In the genomic region with DNA sequence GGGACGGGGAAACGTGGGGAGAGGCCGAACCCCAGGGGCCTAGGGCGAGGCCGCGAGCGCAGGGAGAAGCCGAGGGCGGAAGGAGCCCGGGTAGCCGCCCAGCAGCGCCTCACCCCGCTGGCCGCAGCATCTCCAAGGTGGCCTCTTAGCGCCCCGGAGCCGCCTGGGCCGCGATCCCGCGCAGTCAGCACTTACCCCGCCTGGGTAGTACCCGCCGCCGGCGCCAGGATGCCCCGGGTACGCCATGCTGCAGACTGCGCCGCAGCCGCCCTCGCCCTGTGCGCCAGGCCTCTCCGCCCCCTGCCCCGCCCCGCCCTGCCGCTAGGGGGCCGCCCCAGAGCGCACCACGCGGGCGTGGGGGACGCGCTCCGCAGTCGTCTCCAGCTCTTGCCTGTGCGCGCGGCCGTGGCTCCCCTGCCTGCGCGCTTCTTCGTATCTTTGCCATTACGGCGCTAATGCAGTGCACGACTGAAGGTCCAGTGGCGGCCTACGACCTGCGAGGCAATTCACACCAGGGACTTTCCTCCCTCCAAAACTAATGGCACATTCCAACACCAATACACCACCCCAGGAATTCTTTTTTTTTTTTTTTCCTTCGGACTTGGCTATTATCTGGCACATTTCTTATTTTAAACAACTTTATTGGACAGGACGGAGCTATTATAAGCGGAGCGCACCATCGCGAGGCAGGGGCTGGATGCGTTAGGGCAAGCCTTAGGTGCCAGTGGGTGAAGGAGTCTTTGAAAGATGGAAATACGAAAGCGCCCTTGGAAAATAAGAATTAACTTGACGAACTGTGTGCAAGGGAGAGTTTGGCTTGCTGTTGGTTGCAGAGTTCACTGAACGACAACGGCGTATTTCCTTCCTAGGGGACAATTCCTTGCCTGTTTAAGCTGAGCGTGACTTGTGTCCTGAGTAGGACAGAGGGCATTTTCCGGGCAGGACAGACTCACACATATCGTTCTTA, we compare ENCODE assay signal across 1 cellular context.
TF ChIP-seq lines count a peak whose summit lies in the region.

A gene with protein sequence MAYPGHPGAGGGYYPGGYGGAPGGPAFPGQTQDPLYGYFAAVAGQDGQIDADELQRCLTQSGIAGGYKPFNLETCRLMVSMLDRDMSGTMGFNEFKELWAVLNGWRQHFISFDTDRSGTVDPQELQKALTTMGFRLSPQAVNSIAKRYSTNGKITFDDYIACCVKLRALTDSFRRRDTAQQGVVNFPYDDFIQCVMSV (minus strand): TSS at position 258 of the 967 bp plus-strand sequence. CDS start 12 bp downstream, at position 246.

TF ChIP-seq in GM12878, 131 proteins besides CTCF, POLR2A, EP300 and RAD21 (continued from another document):
- peak; percentile 95 for TF ChIP-seq SREBF1 (IDR thresholded peaks at IDR 0.05; ENCODE audit: low read length)
- 0 out of 2 replicates have a peak, but pooled peaks have one; percentile 10 for TF ChIP-seq ZSCAN29 (IDR thresholded peaks at IDR 0.05)
- TF ChIP-seq, protein P1, sequence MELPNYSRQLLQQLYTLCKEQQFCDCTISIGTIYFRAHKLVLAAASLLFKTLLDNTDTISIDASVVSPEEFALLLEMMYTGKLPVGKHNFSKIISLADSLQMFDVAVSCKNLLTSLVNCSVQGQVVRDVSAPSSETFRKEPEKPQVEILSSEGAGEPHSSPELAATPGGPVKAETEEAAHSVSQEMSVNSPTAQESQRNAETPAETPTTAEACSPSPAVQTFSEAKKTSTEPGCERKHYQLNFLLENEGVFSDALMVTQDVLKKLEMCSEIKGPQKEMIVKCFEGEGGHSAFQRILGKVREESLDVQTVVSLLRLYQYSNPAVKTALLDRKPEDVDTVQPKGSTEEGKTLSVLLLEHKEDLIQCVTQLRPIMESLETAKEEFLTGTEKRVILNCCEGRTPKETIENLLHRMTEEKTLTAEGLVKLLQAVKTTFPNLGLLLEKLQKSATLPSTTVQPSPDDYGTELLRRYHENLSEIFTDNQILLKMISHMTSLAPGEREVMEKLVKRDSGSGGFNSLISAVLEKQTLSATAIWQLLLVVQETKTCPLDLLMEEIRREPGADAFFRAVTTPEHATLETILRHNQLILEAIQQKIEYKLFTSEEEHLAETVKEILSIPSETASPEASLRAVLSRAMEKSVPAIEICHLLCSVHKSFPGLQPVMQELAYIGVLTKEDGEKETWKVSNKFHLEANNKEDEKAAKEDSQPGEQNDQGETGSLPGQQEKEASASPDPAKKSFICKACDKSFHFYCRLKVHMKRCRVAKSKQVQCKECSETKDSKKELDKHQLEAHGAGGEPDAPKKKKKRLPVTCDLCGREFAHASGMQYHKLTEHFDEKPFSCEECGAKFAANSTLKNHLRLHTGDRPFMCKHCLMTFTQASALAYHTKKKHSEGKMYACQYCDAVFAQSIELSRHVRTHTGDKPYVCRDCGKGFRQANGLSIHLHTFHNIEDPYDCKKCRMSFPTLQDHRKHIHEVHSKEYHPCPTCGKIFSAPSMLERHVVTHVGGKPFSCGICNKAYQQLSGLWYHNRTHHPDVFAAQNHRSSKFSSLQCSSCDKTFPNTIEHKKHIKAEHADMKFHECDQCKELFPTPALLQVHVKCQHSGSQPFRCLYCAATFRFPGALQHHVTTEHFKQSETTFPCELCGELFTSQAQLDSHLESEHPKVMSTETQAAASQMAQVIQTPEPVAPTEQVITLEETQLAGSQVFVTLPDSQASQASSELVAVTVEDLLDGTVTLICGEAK (IDR thresholded peaks at IDR 0.05; ENCODE audit: borderline replicate concordance) = peak; percentile 84; the same call in 1 of the 2 replicates
- TF ChIP-seq CEBPB (IDR thresholded peaks at IDR 0.05; ENCODE audit: borderline replicate concordance in 1 of 2, low read depth in 2 of 2, low read length in 2 of 2) = no peak
- TF ChIP-seq, protein P2, sequence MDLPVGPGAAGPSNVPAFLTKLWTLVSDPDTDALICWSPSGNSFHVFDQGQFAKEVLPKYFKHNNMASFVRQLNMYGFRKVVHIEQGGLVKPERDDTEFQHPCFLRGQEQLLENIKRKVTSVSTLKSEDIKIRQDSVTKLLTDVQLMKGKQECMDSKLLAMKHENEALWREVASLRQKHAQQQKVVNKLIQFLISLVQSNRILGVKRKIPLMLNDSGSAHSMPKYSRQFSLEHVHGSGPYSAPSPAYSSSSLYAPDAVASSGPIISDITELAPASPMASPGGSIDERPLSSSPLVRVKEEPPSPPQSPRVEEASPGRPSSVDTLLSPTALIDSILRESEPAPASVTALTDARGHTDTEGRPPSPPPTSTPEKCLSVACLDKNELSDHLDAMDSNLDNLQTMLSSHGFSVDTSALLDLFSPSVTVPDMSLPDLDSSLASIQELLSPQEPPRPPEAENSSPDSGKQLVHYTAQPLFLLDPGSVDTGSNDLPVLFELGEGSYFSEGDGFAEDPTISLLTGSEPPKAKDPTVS (IDR thresholded peaks at IDR 0.05; ENCODE audit: low read depth, low read length) = no peak
- no peak for TF ChIP-seq BMI1 (IDR thresholded peaks at IDR 0.05; ENCODE audit: borderline replicate concordance)
- TF ChIP-seq CBX3 (IDR thresholded peaks at IDR 0.05; ENCODE audit: borderline replicate concordance, low read depth) = no peak
- TF ChIP-seq, protein P3, sequence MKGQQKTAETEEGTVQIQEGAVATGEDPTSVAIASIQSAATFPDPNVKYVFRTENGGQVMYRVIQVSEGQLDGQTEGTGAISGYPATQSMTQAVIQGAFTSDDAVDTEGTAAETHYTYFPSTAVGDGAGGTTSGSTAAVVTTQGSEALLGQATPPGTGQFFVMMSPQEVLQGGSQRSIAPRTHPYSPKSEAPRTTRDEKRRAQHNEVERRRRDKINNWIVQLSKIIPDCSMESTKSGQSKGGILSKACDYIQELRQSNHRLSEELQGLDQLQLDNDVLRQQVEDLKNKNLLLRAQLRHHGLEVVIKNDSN (IDR thresholded peaks at IDR 0.05; ENCODE audit: borderline replicate concordance, extremely low read length, insufficient read depth, low read depth, low read length) = no peak
- TF ChIP-seq MEF2A (IDR thresholded peaks at IDR 0.05; ENCODE audit: insufficient read depth, low read depth, low read length) = 0 out of 2 replicates have a peak, but pooled peaks have one; percentile 43
- TF ChIP-seq, protein P4, sequence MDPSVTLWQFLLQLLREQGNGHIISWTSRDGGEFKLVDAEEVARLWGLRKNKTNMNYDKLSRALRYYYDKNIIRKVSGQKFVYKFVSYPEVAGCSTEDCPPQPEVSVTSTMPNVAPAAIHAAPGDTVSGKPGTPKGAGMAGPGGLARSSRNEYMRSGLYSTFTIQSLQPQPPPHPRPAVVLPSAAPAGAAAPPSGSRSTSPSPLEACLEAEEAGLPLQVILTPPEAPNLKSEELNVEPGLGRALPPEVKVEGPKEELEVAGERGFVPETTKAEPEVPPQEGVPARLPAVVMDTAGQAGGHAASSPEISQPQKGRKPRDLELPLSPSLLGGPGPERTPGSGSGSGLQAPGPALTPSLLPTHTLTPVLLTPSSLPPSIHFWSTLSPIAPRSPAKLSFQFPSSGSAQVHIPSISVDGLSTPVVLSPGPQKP (IDR thresholded peaks at IDR 0.05; ENCODE audit: low read depth, low read length) = 0 out of 2 replicates have a peak, but pooled peaks have one; percentile 48
- 0 out of 2 replicates have a peak, but pooled peaks have one; percentile 12 for TF ChIP-seq SMC3 (IDR thresholded peaks at IDR 0.05; ENCODE audit: borderline replicate concordance, low read length)
- TF ChIP-seq SMAD1 (IDR thresholded peaks at IDR 0.05; ENCODE audit: low read depth, partially characterized antibody) = no peak
- TF ChIP-seq IKZF2 (IDR thresholded peaks at IDR 0.05) = peak; percentile 18 to 49; a peak in 3 of 4 replicates
- TF ChIP-seq YY1 (IDR thresholded peaks at IDR 0.05; ENCODE audit: low read depth, low read length) = peak; percentile 92
- TF ChIP-seq, protein P5, sequence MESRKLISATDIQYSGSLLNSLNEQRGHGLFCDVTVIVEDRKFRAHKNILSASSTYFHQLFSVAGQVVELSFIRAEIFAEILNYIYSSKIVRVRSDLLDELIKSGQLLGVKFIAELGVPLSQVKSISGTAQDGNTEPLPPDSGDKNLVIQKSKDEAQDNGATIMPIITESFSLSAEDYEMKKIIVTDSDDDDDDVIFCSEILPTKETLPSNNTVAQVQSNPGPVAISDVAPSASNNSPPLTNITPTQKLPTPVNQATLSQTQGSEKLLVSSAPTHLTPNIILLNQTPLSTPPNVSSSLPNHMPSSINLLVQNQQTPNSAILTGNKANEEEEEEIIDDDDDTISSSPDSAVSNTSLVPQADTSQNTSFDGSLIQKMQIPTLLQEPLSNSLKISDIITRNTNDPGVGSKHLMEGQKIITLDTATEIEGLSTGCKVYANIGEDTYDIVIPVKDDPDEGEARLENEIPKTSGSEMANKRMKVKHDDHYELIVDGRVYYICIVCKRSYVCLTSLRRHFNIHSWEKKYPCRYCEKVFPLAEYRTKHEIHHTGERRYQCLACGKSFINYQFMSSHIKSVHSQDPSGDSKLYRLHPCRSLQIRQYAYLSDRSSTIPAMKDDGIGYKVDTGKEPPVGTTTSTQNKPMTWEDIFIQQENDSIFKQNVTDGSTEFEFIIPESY (IDR thresholded peaks at IDR 0.05) = no peak
- TF ChIP-seq MYC (IDR thresholded peaks at IDR 0.05; ENCODE audit: insufficient read depth, insufficient read length, insufficient replicate concordance, low read length, severe bottlenecking) = peak; percentile 30
- no peak for TF ChIP-seq TCF7 (IDR thresholded peaks at IDR 0.05; ENCODE audit: borderline replicate concordance)
- no peak for TF ChIP-seq HDAC6 (IDR thresholded peaks at IDR 0.05; ENCODE audit: unreplicated experiment)
- TF ChIP-seq, protein P6, sequence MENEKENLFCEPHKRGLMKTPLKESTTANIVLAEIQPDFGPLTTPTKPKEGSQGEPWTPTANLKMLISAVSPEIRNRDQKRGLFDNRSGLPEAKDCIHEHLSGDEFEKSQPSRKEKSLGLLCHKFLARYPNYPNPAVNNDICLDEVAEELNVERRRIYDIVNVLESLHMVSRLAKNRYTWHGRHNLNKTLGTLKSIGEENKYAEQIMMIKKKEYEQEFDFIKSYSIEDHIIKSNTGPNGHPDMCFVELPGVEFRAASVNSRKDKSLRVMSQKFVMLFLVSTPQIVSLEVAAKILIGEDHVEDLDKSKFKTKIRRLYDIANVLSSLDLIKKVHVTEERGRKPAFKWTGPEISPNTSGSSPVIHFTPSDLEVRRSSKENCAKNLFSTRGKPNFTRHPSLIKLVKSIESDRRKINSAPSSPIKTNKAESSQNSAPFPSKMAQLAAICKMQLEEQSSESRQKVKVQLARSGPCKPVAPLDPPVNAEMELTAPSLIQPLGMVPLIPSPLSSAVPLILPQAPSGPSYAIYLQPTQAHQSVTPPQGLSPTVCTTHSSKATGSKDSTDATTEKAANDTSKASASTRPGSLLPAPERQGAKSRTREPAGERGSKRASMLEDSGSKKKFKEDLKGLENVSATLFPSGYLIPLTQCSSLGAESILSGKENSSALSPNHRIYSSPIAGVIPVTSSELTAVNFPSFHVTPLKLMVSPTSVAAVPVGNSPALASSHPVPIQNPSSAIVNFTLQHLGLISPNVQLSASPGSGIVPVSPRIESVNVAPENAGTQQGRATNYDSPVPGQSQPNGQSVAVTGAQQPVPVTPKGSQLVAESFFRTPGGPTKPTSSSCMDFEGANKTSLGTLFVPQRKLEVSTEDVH (IDR thresholded peaks at IDR 0.05; ENCODE audit: low read depth, partially characterized antibody) = peak; percentile 57
- TF ChIP-seq, protein P7, sequence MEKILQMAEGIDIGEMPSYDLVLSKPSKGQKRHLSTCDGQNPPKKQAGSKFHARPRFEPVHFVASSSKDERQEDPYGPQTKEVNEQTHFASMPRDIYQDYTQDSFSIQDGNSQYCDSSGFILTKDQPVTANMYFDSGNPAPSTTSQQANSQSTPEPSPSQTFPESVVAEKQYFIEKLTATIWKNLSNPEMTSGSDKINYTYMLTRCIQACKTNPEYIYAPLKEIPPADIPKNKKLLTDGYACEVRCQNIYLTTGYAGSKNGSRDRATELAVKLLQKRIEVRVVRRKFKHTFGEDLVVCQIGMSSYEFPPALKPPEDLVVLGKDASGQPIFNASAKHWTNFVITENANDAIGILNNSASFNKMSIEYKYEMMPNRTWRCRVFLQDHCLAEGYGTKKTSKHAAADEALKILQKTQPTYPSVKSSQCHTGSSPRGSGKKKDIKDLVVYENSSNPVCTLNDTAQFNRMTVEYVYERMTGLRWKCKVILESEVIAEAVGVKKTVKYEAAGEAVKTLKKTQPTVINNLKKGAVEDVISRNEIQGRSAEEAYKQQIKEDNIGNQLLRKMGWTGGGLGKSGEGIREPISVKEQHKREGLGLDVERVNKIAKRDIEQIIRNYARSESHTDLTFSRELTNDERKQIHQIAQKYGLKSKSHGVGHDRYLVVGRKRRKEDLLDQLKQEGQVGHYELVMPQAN (conservative IDR thresholded peaks at IDR 0.05) = peak; percentile 85
